In genomic region chr18:56001576-56001975, GRCh38 we compare ENCODE assay signal across 23 cellular contexts.
DNase-seq lines count a peak whose midpoint lies in the region; ATAC-seq and TF ChIP-seq lines count a peak whose summit lies in the region.
"Had no signal": no experiment of that assay in that cellular context is flagged by ENCODE, and none has a peak within 500 bp of the region (broad histone marks: within the 10 kb centered on the region; RNA-seq: fewer than 3 reads in every experiment).

No MANE protein-coding gene starts in this region.

- H3K27me3 ChIP-seq in mesenchymal stem cell (ENCODE audit: control insufficient read depth in 1 of 2, insufficient read depth in 1 of 2, low read length in 2 of 2) (no peaks in the 10 kb centered on the region), uterus (no peaks in the 10 kb centered on the region)
- no peaks in the 10 kb centered on the region for H3K27me3 ChIP-seq in effector memory CD4-positive, alpha-beta T cell (replicated peaks; ENCODE audit: control insufficient read depth, insufficient read depth, low read length, poor library complexity, severe bottlenecking)
- H3K27me3 ChIP-seq: testis had no signal

- no peak overlapping the region for H3K9ac ChIP-seq in mesenchymal stem cell (ENCODE audit: low read length)

- no peaks in the 10 kb centered on the region for H3K36me3 Mint-ChIP-seq in nephron progenitor cell (ENCODE audit: low read depth)
- H3K36me3 Mint-ChIP-seq: activated CD4-positive, alpha-beta memory T cell treated with anti-CD3 and anti-CD28 coated beads for 36 hours; CD8-positive, alpha-beta T cell had no signal

- H3K4me3 ChIP-seq in mesenchymal stem cell (ENCODE audit: insufficient read depth in 1 of 2, low read depth in 1 of 2, low read length in 2 of 2) = no peak overlapping the region
- H3K4me3 ChIP-seq in uterus = no peak overlapping the region
- H3K4me3 ChIP-seq in effector memory CD4-positive, alpha-beta T cell (ENCODE audit: insufficient read depth, low read depth, low read length, poor library complexity, severe bottlenecking) = no peak overlapping the region
- H3K4me3 ChIP-seq: mucosa of descending colon, SJSA1, testis had no signal

- H4K8ac ChIP-seq in mesenchymal stem cell (ENCODE audit: low read length) = no peak overlapping the region

- TF ChIP-seq POLR2A in uterus (IDR thresholded peaks at IDR 0.05) = no peak

- H3K23ac ChIP-seq in mesenchymal stem cell (ENCODE audit: low read length in 2 of 2) = no peak overlapping the region

- H3K27ac ChIP-seq in mesenchymal stem cell (ENCODE audit: low read length, poor library complexity, severe bottlenecking) = no peak overlapping the region
- no peak overlapping the region for H3K27ac ChIP-seq in uterus
- no peak overlapping the region for H3K27ac ChIP-seq in effector memory CD4-positive, alpha-beta T cell (ENCODE audit: insufficient read depth, low read length, poor library complexity, severe bottlenecking)
- H3K27ac ChIP-seq: 22Rv1, SJSA1, testis had no signal

- H3K4me1 ChIP-seq in mesenchymal stem cell (ENCODE audit: control insufficient read depth, insufficient read depth, low read depth, low read length) (peaks cover 3% of the 10 kb centered on the region), uterus (no peaks in the 10 kb centered on the region)
- no peaks in the 10 kb centered on the region for H3K4me1 ChIP-seq in effector memory CD4-positive, alpha-beta T cell (ENCODE audit: control insufficient read depth, insufficient read depth, low read length, poor library complexity, severe bottlenecking)

- 79% methylated on average over 3 of the region's 4 CpGs for WGBS in mesenchymal stem cell

- H2BK120ac ChIP-seq in mesenchymal stem cell (ENCODE audit: low read depth, low read length) = no peak overlapping the region

- no peaks in the 10 kb centered on the region for H3K79me1 ChIP-seq in mesenchymal stem cell (replicated peaks; ENCODE audit: low read length, poor library complexity, severe bottlenecking)

- no peaks in the 10 kb centered on the region for H3K27me3 Mint-ChIP-seq in nephron progenitor cell (ENCODE audit: low read depth, poor library complexity)
- H3K27me3 Mint-ChIP-seq: activated CD4-positive, alpha-beta memory T cell treated with anti-CD3 and anti-CD28 coated beads for 36 hours had no signal

- H3K9me3 ChIP-seq in mesenchymal stem cell (ENCODE audit: control insufficient read depth, low read length) (no peaks in the 10 kb centered on the region), uterus (no peaks in the 10 kb centered on the region)
- no peaks in the 10 kb centered on the region for H3K9me3 ChIP-seq in effector memory CD4-positive, alpha-beta T cell (ENCODE audit: control insufficient read depth, low read length)
- H3K9me3 ChIP-seq: SJSA1, testis had no signal

- intact Hi-C loops in uterus (cut with DNase I; ENCODE audit: low total_unique reads) = no loop called here

- no peak overlapping the region for H3K18ac ChIP-seq in mesenchymal stem cell (ENCODE audit: low read depth in 1 of 2, low read length in 2 of 2)

- no peak overlapping the region for H3K4me2 ChIP-seq in mesenchymal stem cell (ENCODE audit: low read length, poor library complexity, severe bottlenecking)

- TF ChIP-seq CTCF in uterus (IDR thresholded peaks at IDR 0.05) (no peak), nephron progenitor cell (IDR thresholded peaks at IDR 0.05) (no peak)

- no peak for ATAC-seq in GM21737 (IDR thresholded peaks at IDR 0.05; ENCODE audit: unreplicated experiment)
- ATAC-seq: CD8-positive, alpha-beta T cell; mucosa of descending colon; Panc1 had no signal

- H2AFZ ChIP-seq in mesenchymal stem cell (ENCODE audit: low read depth, low read length) = no peak overlapping the region

- H3K36me3 ChIP-seq in mesenchymal stem cell (ENCODE audit: control insufficient read depth in 1 of 2, insufficient read depth in 2 of 2, low read depth in 1 of 2, low read length in 2 of 2) (no peaks in the 10 kb centered on the region), uterus (no peaks in the 10 kb centered on the region)
- H3K36me3 ChIP-seq in effector memory CD4-positive, alpha-beta T cell (ENCODE audit: control insufficient read depth, insufficient read depth, low read length) = no peaks in the 10 kb centered on the region
- H3K36me3 ChIP-seq: SJSA1 had no signal

- H4K91ac ChIP-seq in mesenchymal stem cell (ENCODE audit: low read length) = no peak overlapping the region

- H2AK5ac ChIP-seq in mesenchymal stem cell (ENCODE audit: low read length, severe bottlenecking) = no peak overlapping the region

- H3K4me3 Mint-ChIP-seq in nephron progenitor cell = no peak overlapping the region
- H3K4me3 Mint-ChIP-seq: activated CD4-positive, alpha-beta memory T cell treated with anti-CD3 and anti-CD28 coated beads for 36 hours; CD8-positive, alpha-beta T cell; neural crest cell; T-helper 1 cell treated with Interleukin-12 subunit alpha and Interleukin-12 subunit beta and Interleukin-4 antibody, amounts not matched to agents 30 μg/mL and 1 μg/mL, for 36 hours had no signal

- no peak overlapping the region for H2BK15ac ChIP-seq in mesenchymal stem cell (ENCODE audit: low read depth, poor library complexity, severe bottlenecking)

- H3K9me3 Mint-ChIP-seq in nephron progenitor cell = no peaks in the 10 kb centered on the region
- H3K9me3 Mint-ChIP-seq: CD8-positive, alpha-beta T cell; neural crest cell; T-helper 1 cell treated with Interleukin-12 subunit alpha and Interleukin-12 subunit beta and Interleukin-4 antibody, amounts not matched to agents 30 μg/mL and 1 μg/mL, for 36 hours had no signal

- H3K4ac ChIP-seq in mesenchymal stem cell (ENCODE audit: low read depth in 1 of 2, low read length in 2 of 2) = no peak overlapping the region

- no peak overlapping the region for H3K27ac Mint-ChIP-seq in nephron progenitor cell
- H3K27ac Mint-ChIP-seq: activated CD4-positive, alpha-beta memory T cell treated with anti-CD3 and anti-CD28 coated beads for 36 hours; CD8-positive, alpha-beta T cell; T-helper 1 cell treated with Interleukin-12 subunit alpha and Interleukin-12 subunit beta and Interleukin-4 antibody, amounts not matched to agents 30 μg/mL and 1 μg/mL, for 36 hours had no signal

- H3K14ac ChIP-seq in mesenchymal stem cell (ENCODE audit: low read length in 2 of 2) = no peak overlapping the region

- H3K4me1 Mint-ChIP-seq in nephron progenitor cell = peaks cover 35% of the 10 kb centered on the region

- H2BK5ac ChIP-seq in mesenchymal stem cell (ENCODE audit: low read depth, low read length, poor library complexity, severe bottlenecking) = no peak overlapping the region

- H2BK12ac ChIP-seq in mesenchymal stem cell (ENCODE audit: low read length in 2 of 2) = no peak overlapping the region

- DNase-seq in DMS 273 (lab: John Stamatoyannopoulos, UW; ENCODE audit: unreplicated experiment) = peak; percentile 2
- no peak for DNase-seq in DMS 273 treated with DMSO at 0.1 percent for 48 hours (lab: John Stamatoyannopoulos, UW)
- DNase-seq in astrocyte of the hippocampus (ENCODE audit: low read depth, low spot score) = peak; percentile 48
- peak; percentile 14 for DNase-seq in mesenchymal stem cell
- no peak for DNase-seq in uterus
- DNase-seq in nephron progenitor cell = no peak
- DNase-seq in effector memory CD4-positive, alpha-beta T cell = no peak
- DNase-seq: activated CD4-positive, alpha-beta memory T cell treated with anti-CD3 and anti-CD28 coated beads for 36 hours; activated gamma-delta T cell treated with Interleukin-2 at 50 U/mL for 16 hours; AML-193; CD8-positive, alpha-beta T cell; central memory CD4-positive, alpha-beta T cell; DMS79; foreskin fibroblast; hippocampal formation; mucosa of descending colon; testis had no signal

Comparison
In these comparisons a context has a peak if more than half of its experiments do, and no peak if none do; other contexts are left out.
1. DNase-seq: peak in DMS 273 (single experiment), astrocyte of the hippocampus (single experiment) and mesenchymal stem cell (single experiment); none in DMS 273 treated with DMSO at 0.1 percent for 48 hours (single experiment), uterus (0 of 2), nephron progenitor cell (single experiment) and effector memory CD4-positive, alpha-beta T cell (0 of 3).